16 cellular contexts compared by ENCODE assay signal in genomic region chr3:66400381-66401156, GRCh38.
DNase-seq lines count a peak whose midpoint lies in the region; ATAC-seq, FAIRE-seq and TF ChIP-seq lines count a peak whose summit lies in the region.
"Had no signal": no experiment of that assay in that cellular context is flagged by ENCODE, and none has a peak within 500 bp of the region (broad histone marks: within the 10 kb centered on the region; RNA-seq: fewer than 3 reads in every experiment).

No MANE protein-coding gene starts in this region.

- no peak overlapping the region for H2BK15ac ChIP-seq in H9 (ENCODE audit: low read depth, low read length)

- H3K36me3 ChIP-seq in astrocyte (ENCODE audit: insufficient read depth, low read length) (peaks cover 11% of the 10 kb centered on the region), iPS-15b (ENCODE audit: control insufficient read depth, insufficient read depth, low read length) (peaks cover 82% of the 10 kb centered on the region), sigmoid colon (peaks cover 16 to 68% (median 36%) of the 10 kb centered on the region in 4 donors)

- no peaks in the 10 kb centered on the region for H3K4me1 ChIP-seq in H9 (ENCODE audit: insufficient read depth, low read length)
- H3K4me1 ChIP-seq in astrocyte (ENCODE audit: insufficient read depth, low read length), result peaks cover 42% of the 10 kb centered on the region
- H3K4me1 ChIP-seq in iPS-15b (ENCODE audit: control insufficient read depth, insufficient read depth, low read length), result peaks cover 3% of the 10 kb centered on the region
- peaks cover 0 to 97% (median 92%) of the 10 kb centered on the region in 4 donors for H3K4me1 ChIP-seq in sigmoid colon
- H3K4me1 ChIP-seq: left lung had no signal

- H4K20me1 ChIP-seq in H9 (ENCODE audit: control insufficient read depth, insufficient read depth, insufficient read length), result no peaks in the 10 kb centered on the region
- H4K20me1 ChIP-seq in astrocyte (ENCODE audit: insufficient read depth, low read length), result no peaks in the 10 kb centered on the region

- H3K23ac ChIP-seq in H9 (ENCODE audit: insufficient read length, low read depth, low read length), result no peak overlapping the region

- no peak overlapping the region for H4K8ac ChIP-seq in H9 (replicated peaks; ENCODE audit: insufficient read length, low read depth, low read length)

- no peak for TF ChIP-seq POLR2A in sigmoid colon (IDR thresholded peaks at IDR 0.05)

- WGBS in H9 (ENCODE audit: extremely low coverage, insufficient read length, low lambda C conversion rate), result no CpG with 5 or more reads among the region's 15 CpGs
- 91 to 92% methylated on average over 15 of the region's 15 CpGs for WGBS in sigmoid colon, 2 donors

- H3K27me3 ChIP-seq in H9 (ENCODE audit: insufficient read depth, low read length) (no peaks in the 10 kb centered on the region), astrocyte (ENCODE audit: insufficient read depth, low read length) (no peaks in the 10 kb centered on the region), iPS-15b (ENCODE audit: control insufficient read depth, insufficient read depth, low read length) (no peaks in the 10 kb centered on the region), sigmoid colon (no peaks in the 10 kb centered on the region)
- H3K27me3 ChIP-seq: left lung had no signal

- H3K36me3 Mint-ChIP-seq in H9 (ENCODE audit: insufficient read depth in 1 of 3, low read depth in 3 of 3) (peaks cover 60 to 95% (median 90%) of the 10 kb centered on the region in 3 experiments), astrocyte (ENCODE audit: low read depth, unreplicated experiment) (peaks cover 38% of the 10 kb centered on the region)
- peaks cover 30% of the 10 kb centered on the region for H3K36me3 Mint-ChIP-seq in T-helper 2 cell treated with Interferon-gamma antibody and Interleukin-4, amounts not matched to agents 5 μg/mL and 100 μg/mL, for 36 hours (ENCODE audit: low read depth)
- peaks cover 31% of the 10 kb centered on the region for H3K36me3 Mint-ChIP-seq in activated T-cell treated with anti-CD3 and anti-CD28 coated beads, Interleukin-2, amount 50 U/mL, for 4 hours (ENCODE audit: insufficient read depth)

- H3K4me3 Mint-ChIP-seq in H9, result no peak overlapping the region
- H3K4me3 Mint-ChIP-seq in astrocyte (ENCODE audit: unreplicated experiment), result no peak overlapping the region
- H3K4me3 Mint-ChIP-seq in T-helper 2 cell treated with Interferon-gamma antibody and Interleukin-4, amounts not matched to agents 5 μg/mL and 100 μg/mL, for 36 hours, result no peak overlapping the region
- no peak overlapping the region for H3K4me3 Mint-ChIP-seq in activated T-cell treated with anti-CD3 and anti-CD28 coated beads, Interleukin-2, amount 50 U/mL, for 4 hours
- H3K4me3 Mint-ChIP-seq: activated naive CD8-positive, alpha-beta T cell had no signal

- H2BK5ac ChIP-seq in H9 (ENCODE audit: insufficient read length, low read length), result no peak overlapping the region

- no peak overlapping the region for H3K9ac ChIP-seq in H9 (ENCODE audit: extremely low read depth, insufficient read length, low read length)
- peak overlapping the region; percentile 45 for H3K9ac ChIP-seq in astrocyte (ENCODE audit: low read length)
- H3K9ac ChIP-seq in iPS-15b (ENCODE audit: low read depth, low read length), result peak overlapping the region; percentile 47

- no peak for FAIRE-seq in astrocyte (lab: Jason Lieb, UNC)
- FAIRE-seq: RCC 7860, small intestine had no signal

- H3K4ac ChIP-seq in H9 (ENCODE audit: low read depth, low read length), result no peak overlapping the region

- H3T11ph ChIP-seq in H9 (ENCODE audit: low read length), result no peak overlapping the region

- TF ChIP-seq EP300 in sigmoid colon (IDR thresholded peaks at IDR 0.05), result no peak

- no peaks in the 10 kb centered on the region for H3K79me2 ChIP-seq in H9 (ENCODE audit: insufficient read depth, low read length)
- no peaks in the 10 kb centered on the region for H3K79me2 ChIP-seq in astrocyte (ENCODE audit: insufficient read depth, low read length)

- intact Hi-C loops in sigmoid colon (cut with DNase I), result loop anchor here (10.0 kb wide), 1 partner anchor 154 kb away; no protein-coding TSS in a partner anchor

- no peak overlapping the region for H3K18ac ChIP-seq in H9 (ENCODE audit: insufficient read length, low read depth, low read length)

- H3K79me1 ChIP-seq in H9 (ENCODE audit: insufficient read depth, low read depth, low read length, poor library complexity, severe bottlenecking), result peaks cover 5% of the 10 kb centered on the region

- H3K4me1 Mint-ChIP-seq in H9 (peaks cover 25 to 31% of the 10 kb centered on the region in 2 experiments), astrocyte (ENCODE audit: low read depth, unreplicated experiment) (peaks cover 36% of the 10 kb centered on the region)
- no peaks in the 10 kb centered on the region for H3K4me1 Mint-ChIP-seq in T-helper 2 cell treated with Interferon-gamma antibody and Interleukin-4, amounts not matched to agents 5 μg/mL and 100 μg/mL, for 36 hours (ENCODE audit: low read depth)
- H3K4me1 Mint-ChIP-seq in activated T-cell treated with anti-CD3 and anti-CD28 coated beads, Interleukin-2, amount 50 U/mL, for 4 hours (ENCODE audit: low read depth), result peaks cover 1% of the 10 kb centered on the region

- no peaks in the 10 kb centered on the region for H3K9me3 ChIP-seq in H9 (ENCODE audit: control insufficient read depth, low read depth, low read length)
- no peaks in the 10 kb centered on the region for H3K9me3 ChIP-seq in astrocyte (ENCODE audit: insufficient read depth, low read depth, low read length)
- H3K9me3 ChIP-seq in iPS-15b (ENCODE audit: control insufficient read depth, insufficient read depth, low read length), result no peaks in the 10 kb centered on the region
- no peaks in the 10 kb centered on the region for H3K9me3 ChIP-seq in sigmoid colon
- H3K9me3 ChIP-seq: left lung had no signal

- TF ChIP-seq CTCF in H9 (conservative IDR thresholded peaks at IDR 0.05) (no peak), astrocyte (IDR thresholded peaks at IDR 0.05; ENCODE audit: insufficient read depth, low read depth, low read length) (no peak), sigmoid colon (IDR thresholded peaks at IDR 0.05) (no peak)

- H3K27me3 Mint-ChIP-seq in H9 (ENCODE audit: low read depth) (no peaks in the 10 kb centered on the region; the same call in 1 of the 2 replicates), astrocyte (ENCODE audit: low read depth, unreplicated experiment) (no peaks in the 10 kb centered on the region)
- no peaks in the 10 kb centered on the region for H3K27me3 Mint-ChIP-seq in T-helper 2 cell treated with Interferon-gamma antibody and Interleukin-4, amounts not matched to agents 5 μg/mL and 100 μg/mL, for 36 hours (ENCODE audit: low read depth)
- H3K27me3 Mint-ChIP-seq in activated T-cell treated with anti-CD3 and anti-CD28 coated beads, Interleukin-2, amount 50 U/mL, for 4 hours (ENCODE audit: low read depth), result no peaks in the 10 kb centered on the region
- H3K27me3 Mint-ChIP-seq: activated naive CD8-positive, alpha-beta T cell had no signal

- DNase-seq in H9 (no peak), astrocyte (ENCODE audit: low read depth) (no peak), sigmoid colon (peak; percentile 73), NCI-H446 treated with DMSO at 0.1 percent for 48 hours (lab: John Stamatoyannopoulos, UW) (no peak)
- no peak for DNase-seq in T-helper 2 cell treated with Interferon-gamma antibody and Interleukin-4, amounts not matched to agents 5 μg/mL and 100 μg/mL, for 36 hours (ENCODE audit: low spot score)
- no peak for DNase-seq in activated T-cell treated with anti-CD3 and anti-CD28 coated beads, Interleukin-2, amount 50 U/mL, for 4 hours
- DNase-seq: activated CD4-positive, CD25-positive, alpha-beta regulatory T cell treated with anti-CD3 and anti-CD28 coated beads, Interleukin-2, amount 50 U/mL, for 72 hours; DND-41; NCI-H146; NCI-H526 treated with DMSO at 0.1 percent for 48 hours; small intestine had no signal

- no peak overlapping the region for H2BK12ac ChIP-seq in H9 (ENCODE audit: insufficient read length, low read depth, low read length)

- no peak overlapping the region for H3K27ac ChIP-seq in H9 (ENCODE audit: insufficient read length, low read depth, low read length)
- peak overlapping the region; percentile 7 for H3K27ac ChIP-seq in astrocyte (ENCODE audit: low read depth, low read length)
- H3K27ac ChIP-seq in sigmoid colon, result peak overlapping the region in 3 of 4 donors; percentile 82 to 95 (median 89)
- H3K27ac ChIP-seq: left lung had no signal

- H3K9me3 Mint-ChIP-seq in H9, result no peaks in the 10 kb centered on the region; a peak in 1 of 5 replicates
- H3K9me3 Mint-ChIP-seq in astrocyte (ENCODE audit: unreplicated experiment), result no peaks in the 10 kb centered on the region
- no peaks in the 10 kb centered on the region for H3K9me3 Mint-ChIP-seq in T-helper 2 cell treated with Interferon-gamma antibody and Interleukin-4, amounts not matched to agents 5 μg/mL and 100 μg/mL, for 36 hours
- H3K9me3 Mint-ChIP-seq in activated T-cell treated with anti-CD3 and anti-CD28 coated beads, Interleukin-2, amount 50 U/mL, for 4 hours, result no peaks in the 10 kb centered on the region

- H2AK5ac ChIP-seq in H9 (ENCODE audit: insufficient read length, low read length), result no peak overlapping the region

- no peak overlapping the region for H2BK120ac ChIP-seq in H9 (ENCODE audit: low read depth, low read length, poor library complexity, severe bottlenecking)

- no peaks in the 10 kb centered on the region for H3K23me2 ChIP-seq in H9 (ENCODE audit: insufficient read length, low read depth, low read length, poor library complexity, severe bottlenecking)

- H3K56ac ChIP-seq in H9 (ENCODE audit: insufficient read length, low read depth, low read length), result no peak overlapping the region

- H3K4me2 ChIP-seq in H9 (ENCODE audit: insufficient read depth, insufficient read length, low read length), result no peak overlapping the region
- peak overlapping the region; percentile 59 for H3K4me2 ChIP-seq in astrocyte (ENCODE audit: low read length)

- H3K4me3 ChIP-seq in astrocyte (ENCODE audit: insufficient read depth, low read depth, low read length), result no peak overlapping the region
- no peak overlapping the region for H3K4me3 ChIP-seq in iPS-15b (ENCODE audit: low read depth, low read length)
- H3K4me3 ChIP-seq in sigmoid colon, result no peak overlapping the region
- H3K4me3 ChIP-seq: left lung had no signal

- H3K14ac ChIP-seq in H9 (ENCODE audit: insufficient read depth, low read length), result no peak overlapping the region; the same call in 1 of the 2 replicates

- no peak overlapping the region for H4K91ac ChIP-seq in H9 (ENCODE audit: insufficient read length, low read depth, low read length)

- H2AFZ ChIP-seq in H9 (ENCODE audit: low read length) (no peak overlapping the region), astrocyte (ENCODE audit: low read depth, low read length) (peak overlapping the region; percentile 37)

- ATAC-seq in activated T-cell treated with anti-CD3 and anti-CD28 coated beads, Interleukin-2, amount 50 U/mL, for 4 hours, result no peak
- ATAC-seq: HCT116, left lung had no signal

- no peak overlapping the region for H2BK20ac ChIP-seq in H9 (ENCODE audit: low read depth, low read length, poor library complexity, severe bottlenecking)

- H3K27ac Mint-ChIP-seq in H9, result peak overlapping the region; percentile 85 to 91 (median 89); a peak in 4 of 7 replicates
- H3K27ac Mint-ChIP-seq in astrocyte (ENCODE audit: unreplicated experiment), result peak overlapping the region; percentile 26
- H3K27ac Mint-ChIP-seq in T-helper 2 cell treated with Interferon-gamma antibody and Interleukin-4, amounts not matched to agents 5 μg/mL and 100 μg/mL, for 36 hours, result no peak overlapping the region
- H3K27ac Mint-ChIP-seq: activated naive CD8-positive, alpha-beta T cell had no signal

- no peak overlapping the region for H4K5ac ChIP-seq in H9 (ENCODE audit: insufficient read length, low read depth, low read length)
